Comparison of ENCODE assay signal across 22 cellular contexts in the genomic region with DNA sequence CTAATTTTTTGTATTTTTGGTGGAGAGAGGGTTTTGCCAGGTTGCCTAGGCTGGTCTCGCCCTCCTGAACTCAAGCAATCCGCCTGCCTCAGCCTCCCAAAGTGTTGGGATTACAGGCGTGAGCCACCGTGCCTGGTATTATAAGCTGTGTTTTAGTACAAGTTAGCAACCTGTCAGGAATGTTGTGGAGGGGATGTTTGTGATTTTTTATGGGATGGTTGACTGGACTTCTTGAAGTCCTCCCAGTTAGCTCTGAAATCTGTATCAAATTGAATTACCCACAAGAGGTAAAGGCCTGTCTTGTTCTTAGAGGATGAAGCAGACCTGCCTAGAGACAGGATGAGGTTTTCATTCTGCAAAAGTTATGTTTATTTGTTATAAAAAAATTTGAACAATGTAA. TPM values are rescaled to one million over a fixed set of nuclear protein-coding genes. Genes with fewer than 3 reads are reported as not detected.
A peak's percentile ranks its signal among the peaks of the same experiment; 100 is the strongest.
DNase-seq lines count a peak whose midpoint lies in the region; ATAC-seq, FAIRE-seq and TF ChIP-seq lines count a peak whose summit lies in the region.
"Had no signal": no experiment of that assay in that cellular context is flagged by ENCODE, and none has a peak within 500 bp of the region (broad histone marks: within the 10 kb centered on the region; RNA-seq: fewer than 3 reads in every experiment).

No MANE protein-coding gene starts in this region.

- TF ChIP-seq CTCF in astrocyte (IDR thresholded peaks at IDR 0.05; ENCODE audit: insufficient read depth, low read depth, low read length), result no peak
- no peak for TF ChIP-seq CTCF in kidney epithelial cell (IDR thresholded peaks at IDR 0.05; ENCODE audit: insufficient read depth, low read length, poor library complexity, severe bottlenecking)
- no peak for TF ChIP-seq CTCF in OCI-LY7 (conservative IDR thresholded peaks at IDR 0.05; ENCODE audit: low read length)

- ATAC-seq in GM19397 (IDR thresholded peaks at IDR 0.05; ENCODE audit: unreplicated experiment), result no peak
- ATAC-seq: GM23338, HepG2 had no signal

- H3K36me3 ChIP-seq in astrocyte (ENCODE audit: insufficient read depth, low read length), result peaks cover 35% of the 10 kb centered on the region
- H3K36me3 ChIP-seq in kidney epithelial cell (ENCODE audit: control insufficient read depth, insufficient read depth, low read length), result peaks cover 1% of the 10 kb centered on the region
- H3K36me3 ChIP-seq in OCI-LY7 (ENCODE audit: insufficient read depth, low read length), result peaks cover 82% of the 10 kb centered on the region

- H3K4me1 ChIP-seq in astrocyte (ENCODE audit: insufficient read depth, low read length) (peaks cover 11% of the 10 kb centered on the region), OCI-LY7 (ENCODE audit: insufficient read depth, low read length, poor library complexity, severe bottlenecking) (peaks cover 8% of the 10 kb centered on the region)
- H3K4me1 ChIP-seq: BE2C had no signal

- CTCF ChIA-PET in OCI-LY7 (lab: Charles Lee; ENCODE audit: unreplicated experiment), result no interaction called here

- H3K27ac Mint-ChIP-seq in astrocyte (ENCODE audit: unreplicated experiment), result no peak overlapping the region
- H3K27ac Mint-ChIP-seq: CD4-positive, CD25-positive, alpha-beta regulatory T cell; GM23338; IgD-negative memory B cell had no signal

- H3K9me3 ChIP-seq in astrocyte (ENCODE audit: insufficient read depth, low read depth, low read length) (no peaks in the 10 kb centered on the region), OCI-LY7 (ENCODE audit: low read length) (no peaks in the 10 kb centered on the region)
- H3K9me3 ChIP-seq: BE2C had no signal

- peaks cover 23% of the 10 kb centered on the region for H3K4me1 Mint-ChIP-seq in astrocyte (ENCODE audit: low read depth, unreplicated experiment)
- H3K4me1 Mint-ChIP-seq: GM23338 had no signal

- H3K27me3 Mint-ChIP-seq in astrocyte (ENCODE audit: low read depth, unreplicated experiment), result no peaks in the 10 kb centered on the region
- H3K27me3 Mint-ChIP-seq: CD4-positive, CD25-positive, alpha-beta regulatory T cell; CD8-positive, alpha-beta memory T cell; IgD-negative memory B cell had no signal

- BruUV-seq in OCI-LY7 (replicated peaks; lab: Mats Ljungman, UMichigan), result no TSS peak

- intact Hi-C loops in OCI-LY7 (cut with micrococcal nuclease; ENCODE audit: unreplicated experiment), result no loop called here

- H3K79me2 ChIP-seq in astrocyte (ENCODE audit: insufficient read depth, low read length), result peaks cover 55% of the 10 kb centered on the region
- no peaks in the 10 kb centered on the region for H3K79me2 ChIP-seq in OCI-LY7 (ENCODE audit: insufficient read depth, low read depth, low read length)

- DNase-seq in M059J (ENCODE audit: low read depth) (peak; percentile 41), astrocyte (ENCODE audit: low read depth) (no peak), kidney epithelial cell (ENCODE audit: low read depth) (peak; percentile 47), renal cortical epithelial cell (ENCODE audit: low read depth) (peak; percentile 71), DMS 273 (lab: John Stamatoyannopoulos, UW; ENCODE audit: unreplicated experiment) (no peak), OCI-LY7 (ENCODE audit: low spot score) (no peak)
- DNase-seq: ACHN; BE2C; C1 segment of cervical spinal cord; CD4-positive, CD25-positive, alpha-beta regulatory T cell; CD8-positive, alpha-beta memory T cell; COR-L47; GDM1; HCEC 1CT had no signal

- no peak for FAIRE-seq in astrocyte (lab: Jason Lieb, UNC)
- FAIRE-seq: A204.1, GM12892, GM18507, H54, HepG2 had no signal

- H3K9ac ChIP-seq in astrocyte (ENCODE audit: low read length), result no peak overlapping the region

- peak overlapping the region; percentile 3 for H3K4me2 ChIP-seq in astrocyte (ENCODE audit: low read length)
- H3K4me2 ChIP-seq in OCI-LY7 (ENCODE audit: low read length), result no peak overlapping the region
- H3K4me2 ChIP-seq: GM23338 had no signal

- H3K36me3 Mint-ChIP-seq in astrocyte (ENCODE audit: low read depth, unreplicated experiment), result peaks cover 12% of the 10 kb centered on the region

- H3K4me3 ChIP-seq in astrocyte (ENCODE audit: insufficient read depth, low read depth, low read length), result no peak overlapping the region
- H3K4me3 ChIP-seq in kidney epithelial cell (ENCODE audit: low read depth, low read length), result no peak overlapping the region
- H3K4me3 ChIP-seq in OCI-LY7 (ENCODE audit: low read depth, low read length, poor library complexity, severe bottlenecking), result no peak overlapping the region
- H3K4me3 ChIP-seq: GM23338 had no signal

- H3K9me2 ChIP-seq in OCI-LY7 (ENCODE audit: insufficient read depth, low read length), result no peaks in the 10 kb centered on the region

- H3K27ac ChIP-seq in astrocyte (ENCODE audit: low read depth, low read length) (no peak overlapping the region), OCI-LY7 (ENCODE audit: low read depth, low read length, poor library complexity, severe bottlenecking) (no peak overlapping the region)

- no peak overlapping the region for H2AFZ ChIP-seq in astrocyte (ENCODE audit: low read depth, low read length)
- H2AFZ ChIP-seq in OCI-LY7 (ENCODE audit: low read length), result no peak overlapping the region
- H2AFZ ChIP-seq: GM23338 had no signal

- H3K27me3 ChIP-seq in astrocyte (ENCODE audit: insufficient read depth, low read length), result no peaks in the 10 kb centered on the region
- H3K27me3 ChIP-seq in kidney epithelial cell (ENCODE audit: control insufficient read depth, insufficient read depth, low read length), result no peaks in the 10 kb centered on the region
- H3K27me3 ChIP-seq: BE2C had no signal

- POLR2A ChIA-PET in OCI-LY7 (lab: Charles Lee), result interaction anchor here (0.6 to 0.9 kb wide), 2 partner anchors 34 to 1686 kb away, joined by 3 to 5 read pairs; no protein-coding TSS in a partner anchor

- no peaks in the 10 kb centered on the region for H3K9me3 Mint-ChIP-seq in astrocyte (ENCODE audit: unreplicated experiment)
- H3K9me3 Mint-ChIP-seq: CD8-positive, alpha-beta memory T cell; GM23338; IgD-negative memory B cell had no signal

- H4K20me1 ChIP-seq in astrocyte (ENCODE audit: insufficient read depth, low read length), result peaks cover 34% of the 10 kb centered on the region
- no peaks in the 10 kb centered on the region for H4K20me1 ChIP-seq in OCI-LY7 (ENCODE audit: insufficient read depth, low read length)

- no peak overlapping the region for H3K4me3 Mint-ChIP-seq in astrocyte (ENCODE audit: unreplicated experiment)
- H3K4me3 Mint-ChIP-seq: CD8-positive, alpha-beta memory T cell; GM23338; IgD-negative memory B cell had no signal

RNA-seq across cellular contexts. Expression of gene IL18BP, which starts 34.1 kb away (rescaled TPM):
- total RNA-seq in M059J (2014; rRNA removed; shearing (Covaris generic)), result 2.2 and 2.6 TPM in 2 replicates
- total RNA-seq in astrocyte, result 14.1 and 15.2 TPM in 2 replicates
- total RNA-seq in kidney epithelial cell, result 2.9 and 6.4 TPM in 2 replicates
- 1.6 and 4.8 TPM in 2 replicates for total RNA-seq in renal cortical epithelial cell
- 4.2 and 5.7 TPM in 2 replicates for total RNA-seq in OCI-LY7 (2014; rRNA removed; shearing (Covaris generic))
- total RNA-seq in OCI-LY7 (2022), result 10.3 and 12.4 TPM in 2 replicates

RNA-seq across cellular contexts. Expression of gene RNF121, which starts 35.8 kb away (rescaled TPM):
- 30.8 and 33.4 TPM in 2 replicates for total RNA-seq in M059J (2014; rRNA removed; shearing (Covaris generic))
- total RNA-seq in astrocyte, result 62.3 and 73.4 TPM in 2 replicates
- total RNA-seq in kidney epithelial cell, result 30.9 and 36.6 TPM in 2 replicates
- total RNA-seq in renal cortical epithelial cell, result 44.1 and 84.4 TPM in 2 replicates
- 17.6 and 24.6 TPM in 2 replicates for total RNA-seq in OCI-LY7 (2014; rRNA removed; shearing (Covaris generic))
- 28.1 and 28.5 TPM in 2 replicates for total RNA-seq in OCI-LY7 (2022)

RNA-seq across cellular contexts. Expression of gene XNDC1N, which starts 36.2 kb away (rescaled TPM):
- 2.8 and 10.8 TPM in 2 replicates for total RNA-seq in M059J (2014; rRNA removed; shearing (Covaris generic))
- total RNA-seq in astrocyte (7.6 and 7.8 TPM in 2 replicates), kidney epithelial cell (2.2 and 7.1 TPM in 2 replicates), renal cortical epithelial cell (8.5 and 10.5 TPM in 2 replicates), OCI-LY7 (2022) (33.4 and 37.0 TPM in 2 replicates)
- total RNA-seq in OCI-LY7 (2014; rRNA removed; shearing (Covaris generic)), result 32.2 and 33.3 TPM in 2 replicates

Comparison
In these comparisons a context has a peak if more than half of its experiments do, and no peak if none do; other contexts are left out.
1. DNase-seq: peak in M059J (single experiment), kidney epithelial cell (single experiment) and renal cortical epithelial cell (single experiment); none in astrocyte (single experiment), DMS 273 (single experiment) and OCI-LY7 (single experiment).